20 cellular contexts compared by ENCODE assay signal in genomic region chr6:38336922-38337321, GRCh38.
"Had no signal": no experiment of that assay in that cellular context is flagged by ENCODE, and none has a peak within 500 bp of the region (broad histone marks: within the 10 kb centered on the region; RNA-seq: fewer than 3 reads in every experiment).

No MANE protein-coding gene starts in this region.

- H3K4me3 ChIP-seq: heart left ventricle, mucosa of descending colon, neural progenitor cell, pancreas, tibial artery, upper lobe of left lung, uterus had no signal

- DNase-seq: effector memory CD8-positive, alpha-beta T cell; heart left ventricle; hippocampal formation; kidney glomerular epithelial cell; mucosa of descending colon; naive thymus-derived CD8-positive, alpha-beta T cell; nucleus accumbens; pancreas; right cardiac atrium; small intestine; stimulated activated CD4-positive, alpha-beta T cell treated with anti-CD3 and anti-CD28 coated beads, Interleukin-2, amount 100 ng/mL, for 48 hours; tibial artery; upper lobe of left lung; uterus had no signal

- H3K27me3 Mint-ChIP-seq: effector memory CD8-positive, alpha-beta T cell; naive thymus-derived CD8-positive, alpha-beta T cell; progenitor cell of endocrine pancreas; stimulated activated naive CD8-positive, alpha-beta T cell treated with anti-CD3 and anti-CD28 coated beads, Interleukin-15, Interleukin-2, amounts not matched to agents 100 ng/mL and 50 ng/mL, for 24 hours had no signal

- H3K4me1 Mint-ChIP-seq: neural progenitor cell had no signal

- H3K36me3 ChIP-seq: heart left ventricle, neural progenitor cell, pancreas, uterus had no signal

- H3K27ac Mint-ChIP-seq: naive thymus-derived CD8-positive, alpha-beta T cell; neural progenitor cell; stimulated activated naive CD8-positive, alpha-beta T cell treated with anti-CD3 and anti-CD28 coated beads, Interleukin-15, Interleukin-2, amounts not matched to agents 100 ng/mL and 50 ng/mL, for 24 hours had no signal

- H3K27ac ChIP-seq: heart left ventricle, neural progenitor cell, pancreas, tibial artery, upper lobe of left lung, uterus had no signal

- FAIRE-seq: endothelial cell of umbilical vein, frontal cortex, islet of Langerhans, pancreas, small intestine had no signal

- H3K4me2 ChIP-seq: neural progenitor cell had no signal

- H3K4me1 ChIP-seq: heart left ventricle, neural progenitor cell, pancreas, tibial artery, uterus had no signal

- H3K9ac ChIP-seq: neural progenitor cell had no signal

- ATAC-seq: effector memory CD8-positive, alpha-beta T cell; heart left ventricle; mucosa of descending colon; naive thymus-derived CD8-positive, alpha-beta T cell; right cardiac atrium had no signal

- H2AFZ ChIP-seq: neural progenitor cell had no signal

- H3K9me3 ChIP-seq: mucosa of descending colon, pancreas, tibial artery, uterus had no signal

- H3K27me3 ChIP-seq: heart left ventricle, neural progenitor cell, pancreas, tibial artery, upper lobe of left lung, uterus had no signal

- H3K4me3 Mint-ChIP-seq: effector memory CD8-positive, alpha-beta T cell; naive thymus-derived CD8-positive, alpha-beta T cell; neural progenitor cell; stimulated activated naive CD8-positive, alpha-beta T cell treated with anti-CD3 and anti-CD28 coated beads, Interleukin-15, Interleukin-2, amounts not matched to agents 100 ng/mL and 50 ng/mL, for 24 hours had no signal
